ENCODE assay signal across 8 cellular contexts in genomic region chr14:21734457-21735074, GRCh38.
DNase-seq lines count a peak whose midpoint lies in the region; ATAC-seq, FAIRE-seq and TF ChIP-seq lines count a peak whose summit lies in the region.

No MANE protein-coding gene starts in this region.

- peak; percentile 19 to 83 (median 66) for DNase-seq in CD4-positive, CD25-positive, alpha-beta regulatory T cell
- DNase-seq in GM12865 (ENCODE audit: low read depth) (peak; percentile 68), NCI-H345 (lab: John Stamatoyannopoulos, UW) (peak; percentile 63), activated T-cell treated with anti-CD3 and anti-CD28 coated beads for 4 hours (peak; percentile 27), inferior parietal cortex (ENCODE audit: extremely low spot score) (peak; percentile 69), urothelium cell line (ENCODE audit: low spot score) (peak; percentile 42)

- peaks cover 14% of the 10 kb centered on the region for H3K27me3 ChIP-seq in CD4-positive, CD25-positive, alpha-beta regulatory T cell (ENCODE audit: control insufficient read depth, insufficient read depth, low read length)

- H3K4me3 Mint-ChIP-seq in CD4-positive, CD25-positive, alpha-beta regulatory T cell = peak overlapping the region in 3 of 4 donors; percentile 55 to 87 (median 87)
- no peak overlapping the region for H3K4me3 Mint-ChIP-seq in stimulated activated memory B cell treated with anti-CD40 and anti-IgM and Interleukin-4, amounts not matched to agents 10 μg/mL and 1 μg/mL and 100 μg/mL, for 72 hours

- peaks cover 6% of the 10 kb centered on the region for H3K4me1 ChIP-seq in CD4-positive, CD25-positive, alpha-beta regulatory T cell (ENCODE audit: control insufficient read depth, insufficient read depth, low read length, poor library complexity, severe bottlenecking)

- H3K27me3 Mint-ChIP-seq in CD4-positive, CD25-positive, alpha-beta regulatory T cell = peaks cover 62% of the 10 kb centered on the region
- peaks cover 40% of the 10 kb centered on the region for H3K27me3 Mint-ChIP-seq in stimulated activated memory B cell treated with anti-CD40 and anti-IgM and Interleukin-4, amounts not matched to agents 10 μg/mL and 1 μg/mL and 100 μg/mL, for 72 hours

- no peaks in the 10 kb centered on the region for H3K9me3 ChIP-seq in CD4-positive, CD25-positive, alpha-beta regulatory T cell (ENCODE audit: control insufficient read depth in 2 of 2, low read length in 2 of 2)

- FAIRE-seq in urothelium cell line (lab: Jason Lieb, UNC) = no peak

- no peaks in the 10 kb centered on the region for H3K36me3 Mint-ChIP-seq in CD4-positive, CD25-positive, alpha-beta regulatory T cell
- H3K36me3 Mint-ChIP-seq in stimulated activated memory B cell treated with anti-CD40 and anti-IgM and Interleukin-4, amounts not matched to agents 10 μg/mL and 1 μg/mL and 100 μg/mL, for 72 hours = no peaks in the 10 kb centered on the region

- H3K9me3 Mint-ChIP-seq in CD4-positive, CD25-positive, alpha-beta regulatory T cell = peaks cover 0 to 2% (median 0%) of the 10 kb centered on the region in 7 donors
- H3K9me3 Mint-ChIP-seq in stimulated activated memory B cell treated with anti-CD40 and anti-IgM and Interleukin-4, amounts not matched to agents 10 μg/mL and 1 μg/mL and 100 μg/mL, for 72 hours = no peaks in the 10 kb centered on the region

- H3K36me3 ChIP-seq in CD4-positive, CD25-positive, alpha-beta regulatory T cell (ENCODE audit: control insufficient read depth, insufficient read depth, low read length) = no peaks in the 10 kb centered on the region

- peak overlapping the region; percentile 61 for H3K4me3 ChIP-seq in CD4-positive, CD25-positive, alpha-beta regulatory T cell (ENCODE audit: low read depth, low read length)
- no peak overlapping the region for H3K4me3 ChIP-seq in GM12865 (ENCODE audit: low read depth, low read length)

- peak overlapping the region in 1 of 3 donors; percentile 62 for H3K27ac Mint-ChIP-seq in CD4-positive, CD25-positive, alpha-beta regulatory T cell
- H3K27ac Mint-ChIP-seq in stimulated activated memory B cell treated with anti-CD40 and anti-IgM and Interleukin-4, amounts not matched to agents 10 μg/mL and 1 μg/mL and 100 μg/mL, for 72 hours = no peak overlapping the region

- peaks cover 0 to 14% (median 6%) of the 10 kb centered on the region in 4 donors for H3K4me1 Mint-ChIP-seq in CD4-positive, CD25-positive, alpha-beta regulatory T cell
- H3K4me1 Mint-ChIP-seq in stimulated activated memory B cell treated with anti-CD40 and anti-IgM and Interleukin-4, amounts not matched to agents 10 μg/mL and 1 μg/mL and 100 μg/mL, for 72 hours = peaks cover 5% of the 10 kb centered on the region

- peak overlapping the region; percentile 55 for H3K27ac ChIP-seq in CD4-positive, CD25-positive, alpha-beta regulatory T cell (ENCODE audit: insufficient read depth, low read length, poor library complexity, severe bottlenecking)

- TF ChIP-seq CTCF in GM12865 (IDR thresholded peaks at IDR 0.05; ENCODE audit: insufficient read depth, low read depth, low read length, missing control alignments) = peak; percentile 58

- ATAC-seq in CD4-positive, CD25-positive, alpha-beta regulatory T cell (ENCODE audit: low read depth in 2 of 2) = peak; percentile 41 to 59
- ATAC-seq in HG03432 (IDR thresholded peaks at IDR 0.05; ENCODE audit: unreplicated experiment) = no peak
- no peak for ATAC-seq in stimulated activated memory B cell treated with anti-CD40 and anti-IgM and Interleukin-4, amounts not matched to agents 10 μg/mL and 1 μg/mL and 100 μg/mL, for 72 hours

Comparison
In these comparisons a context has a peak if more than half of its experiments do, and no peak if none do; other contexts are left out.
1. ATAC-seq: peak in CD4-positive, CD25-positive, alpha-beta regulatory T cell (2 of 2); none in HG03432 (single experiment) and stimulated activated memory B cell treated with anti-CD40 and anti-IgM and Interleukin-4, amounts not matched to agents 10 μg/mL and 1 μg/mL and 100 μg/mL, for 72 hours (single experiment).
2. Peak in every context shown above with its lines, with median percentiles within 50 percentile points of each other: DNase-seq.